25 cellular contexts compared by ENCODE assay signal in the genomic region with DNA sequence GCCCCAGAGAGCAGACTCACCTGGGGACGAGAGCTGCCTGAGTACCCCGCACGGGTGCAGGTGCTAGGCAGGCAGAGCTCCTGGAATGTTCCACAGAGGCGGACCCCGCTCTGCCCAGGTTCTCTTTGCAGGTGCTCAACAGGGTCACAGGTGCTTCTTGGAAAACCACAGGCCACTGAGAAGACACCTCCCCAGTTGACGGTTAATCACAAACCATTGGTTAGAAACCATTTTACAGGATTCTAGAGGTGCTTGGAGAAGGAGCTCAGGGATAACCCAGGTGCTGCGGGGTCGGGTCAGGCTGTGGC. TPM values are rescaled to one million over a fixed set of nuclear protein-coding genes. Genes with fewer than 3 reads are reported as not detected.
DNase-seq lines count a peak whose midpoint lies in the region; ATAC-seq, FAIRE-seq and TF ChIP-seq lines count a peak whose summit lies in the region.
"Had no signal": no experiment of that assay in that cellular context is flagged by ENCODE, and none has a peak within 500 bp of the region (broad histone marks: within the 10 kb centered on the region; RNA-seq: fewer than 3 reads in every experiment).

No MANE protein-coding gene starts in this region.

- H3K36me3 Mint-ChIP-seq in activated naive CD8-positive, alpha-beta T cell treated with anti-CD3 and anti-CD28 coated beads, Interleukin-2, amount 10 ng/mL, durations not matched to agents 7 days and 5 days = no peaks in the 10 kb centered on the region
- H3K36me3 Mint-ChIP-seq in activated naive CD8-positive, alpha-beta T cell treated with anti-CD3 and anti-CD28 coated beads for 36 hours = no peaks in the 10 kb centered on the region
- H3K36me3 Mint-ChIP-seq: CD14-positive monocyte; CD4-positive, alpha-beta memory T cell had no signal

- H3K4me3 ChIP-seq in BE2C (ENCODE audit: low read depth, low read length) (no peak overlapping the region), pancreas (no peak overlapping the region)
- H3K4me3 ChIP-seq: A549, BLaER1, GM23338 had no signal

- no peaks in the 10 kb centered on the region for H3K36me3 ChIP-seq in BE2C
- no peaks in the 10 kb centered on the region for H3K36me3 ChIP-seq in pancreas
- H3K36me3 ChIP-seq: BLaER1 had no signal

- DNase-seq in activated naive CD8-positive, alpha-beta T cell treated with anti-CD3 and anti-CD28 coated beads, Interleukin-2, amount 10 ng/mL, durations not matched to agents 7 days and 5 days = peak; percentile 13
- DNase-seq in activated naive CD8-positive, alpha-beta T cell treated with anti-CD3 and anti-CD28 coated beads for 36 hours = no peak
- DNase-seq in BE2C = peak; percentile 7
- DNase-seq in caudate nucleus (lab: John Stamatoyannopoulos, UW) = no peak
- DNase-seq in pancreas = no peak
- DNase-seq in NCI-H774 (lab: John Stamatoyannopoulos, UW) = no peak
- no peak for DNase-seq in HEK293T (ENCODE audit: extremely low spot score)
- DNase-seq: AML-193; CD4-positive, alpha-beta memory T cell; DMS153; DMS79; GDM1; HCEC 1CT; HFFc6 had no signal

- H3K9me3 ChIP-seq in BE2C = no peaks in the 10 kb centered on the region
- no peaks in the 10 kb centered on the region for H3K9me3 ChIP-seq in pancreas
- H3K9me3 ChIP-seq: A549, BLaER1 had no signal

- 91 to 94% methylated on average over 8 of the region's 8 CpGs for WGBS in pancreas, 2 donors

- ATAC-seq in activated naive CD8-positive, alpha-beta T cell treated with anti-CD3 and anti-CD28 coated beads, Interleukin-2, amount 10 ng/mL, durations not matched to agents 7 days and 5 days (ENCODE audit: low read depth) = no peak
- ATAC-seq in pancreas = no peak
- ATAC-seq: A549, GM23338 had no signal

- POLR2A ChIA-PET in activated naive CD8-positive, alpha-beta T cell treated with anti-CD3 and anti-CD28 coated beads, Interleukin-2, amount 10 ng/mL, durations not matched to agents 7 days and 5 days (lab: Charles Lee) = interaction anchor here (0.7 kb wide), 1 partner anchor 11 kb away, joined by 4 read pairs; no protein-coding TSS in a partner anchor
- POLR2A ChIA-PET in HEK293T (lab: Yijun Ruan, JAX) = no interaction called here

- no peak overlapping the region for H3K27ac Mint-ChIP-seq in activated naive CD8-positive, alpha-beta T cell treated with anti-CD3 and anti-CD28 coated beads, Interleukin-2, amount 10 ng/mL, durations not matched to agents 7 days and 5 days
- no peak overlapping the region for H3K27ac Mint-ChIP-seq in activated naive CD8-positive, alpha-beta T cell treated with anti-CD3 and anti-CD28 coated beads for 36 hours
- H3K27ac Mint-ChIP-seq: CD14-positive monocyte; CD4-positive, alpha-beta memory T cell; GM23338; HFFc6 had no signal

- peaks cover 10% of the 10 kb centered on the region for H3K4me1 ChIP-seq in BE2C
- peaks cover 63 to 68% (median 66%) of the 10 kb centered on the region in 3 donors for H3K4me1 ChIP-seq in pancreas
- H3K4me1 ChIP-seq: A549 had no signal

- FAIRE-seq in pancreas (lab: Jason Lieb, UNC) = no peak
- FAIRE-seq: A549, GM12892, GM18507, H54 had no signal

- CTCF ChIA-PET in HEK293T (lab: Yijun Ruan, JAX) = interaction anchor here (0.7 kb wide), 2 partner anchors 10 to 74 kb away, joined by 3 read pairs; no protein-coding TSS in a partner anchor

- peaks cover 4% of the 10 kb centered on the region for H3K27me3 Mint-ChIP-seq in activated naive CD8-positive, alpha-beta T cell treated with anti-CD3 and anti-CD28 coated beads, Interleukin-2, amount 10 ng/mL, durations not matched to agents 7 days and 5 days
- H3K27me3 Mint-ChIP-seq in activated naive CD8-positive, alpha-beta T cell treated with anti-CD3 and anti-CD28 coated beads for 36 hours = no peaks in the 10 kb centered on the region

- TF ChIP-seq CTCF in BE2C (IDR thresholded peaks at IDR 0.05; ENCODE audit: low read depth, low read length) (no peak), pancreas (IDR thresholded peaks at IDR 0.05) (no peak)

- no peak overlapping the region for H3K4me3 Mint-ChIP-seq in activated naive CD8-positive, alpha-beta T cell treated with anti-CD3 and anti-CD28 coated beads, Interleukin-2, amount 10 ng/mL, durations not matched to agents 7 days and 5 days
- no peak overlapping the region for H3K4me3 Mint-ChIP-seq in activated naive CD8-positive, alpha-beta T cell treated with anti-CD3 and anti-CD28 coated beads for 36 hours
- H3K4me3 Mint-ChIP-seq: CD14-positive monocyte; CD4-positive, alpha-beta memory T cell; GM23338; HFFc6 had no signal

- no peaks in the 10 kb centered on the region for H3K9me3 Mint-ChIP-seq in activated naive CD8-positive, alpha-beta T cell treated with anti-CD3 and anti-CD28 coated beads, Interleukin-2, amount 10 ng/mL, durations not matched to agents 7 days and 5 days
- no peaks in the 10 kb centered on the region for H3K9me3 Mint-ChIP-seq in activated naive CD8-positive, alpha-beta T cell treated with anti-CD3 and anti-CD28 coated beads for 36 hours
- H3K9me3 Mint-ChIP-seq: CD14-positive monocyte, GM23338, HFFc6 had no signal

- no peaks in the 10 kb centered on the region for H3K27me3 ChIP-seq in BE2C
- H3K27me3 ChIP-seq in pancreas = no peaks in the 10 kb centered on the region

- H3K27ac ChIP-seq in caudate nucleus (ENCODE audit: low read depth, low read length) (peak overlapping the region; percentile 80), pancreas (peak overlapping the region; percentile 82 to 87 (median 84))
- H3K27ac ChIP-seq: 22Rv1, A549, BLaER1, HL-60 had no signal

- intact Hi-C loops in pancreas (cut with DNase I) = no loop called here

- H3K4me1 Mint-ChIP-seq in activated naive CD8-positive, alpha-beta T cell treated with anti-CD3 and anti-CD28 coated beads, Interleukin-2, amount 10 ng/mL, durations not matched to agents 7 days and 5 days = no peaks in the 10 kb centered on the region
- no peaks in the 10 kb centered on the region for H3K4me1 Mint-ChIP-seq in activated naive CD8-positive, alpha-beta T cell treated with anti-CD3 and anti-CD28 coated beads for 36 hours
- H3K4me1 Mint-ChIP-seq: CD14-positive monocyte; CD4-positive, alpha-beta memory T cell; GM23338 had no signal

TF ChIP-seq in HEK293T, 16 proteins besides CTCF, POLR2A, EP300 and RAD21:
- TF ChIP-seq LEF1 (IDR thresholded peaks at IDR 0.05; ENCODE audit: borderline replicate concordance) = no peak
- TF ChIP-seq FOXM1 (IDR thresholded peaks at IDR 0.05; ENCODE audit: borderline replicate concordance) = no peak
- TF ChIP-seq SP1 (IDR thresholded peaks at IDR 0.05) = no peak
- no peak for TF ChIP-seq L3MBTL2 (conservative IDR thresholded peaks at IDR 0.05)
- TF ChIP-seq CTBP1 (IDR thresholded peaks at IDR 0.05; ENCODE audit: borderline replicate concordance) = no peak
- TF ChIP-seq HDGF (IDR thresholded peaks at IDR 0.05; ENCODE audit: borderline replicate concordance) = no peak
- TF ChIP-seq ZNF384 (IDR thresholded peaks at IDR 0.05) = no peak
- TF ChIP-seq BHLHE40 (IDR thresholded peaks at IDR 0.05; ENCODE audit: borderline replicate concordance) = no peak
- TF ChIP-seq ELF4 (IDR thresholded peaks at IDR 0.05) = no peak
- TF ChIP-seq TARDBP (IDR thresholded peaks at IDR 0.05) = no peak
- no peak for TF ChIP-seq FOXA1 (IDR thresholded peaks at IDR 0.05)
- no peak for TF ChIP-seq ARNT (IDR thresholded peaks at IDR 0.05)

RNA-seq across cellular contexts. Expression of a gene that starts 17.3 kb away (rescaled TPM):
- not detected for total RNA-seq in activated naive CD8-positive, alpha-beta T cell treated with anti-CD3 and anti-CD28 coated beads, Interleukin-2, amount 10 ng/mL, durations not matched to agents 7 days and 5 days
- not detected for total RNA-seq in activated naive CD8-positive, alpha-beta T cell treated with anti-CD3 and anti-CD28 coated beads for 36 hours
- 1.3 TPM for polyA plus RNA-seq in BE2C (2012; ENCODE audit: insufficient read depth, insufficient read length, low read depth)
- total RNA-seq in pancreas = under 1 TPM; 0.08 to 0.37 (median 0.23) TPM
- 1 to 10 TPM; 1.1 to 3.9 TPM for polyA plus RNA-seq in pancreas
- total RNA-seq: CD4-positive, alpha-beta memory T cell; Daoy; GM23338; HFFc6; HT1080 had no signal
- polyA plus RNA-seq: CD14-positive monocyte; CD4-positive, alpha-beta memory T cell; GM23338 had no signal

RNA-seq across cellular contexts. Expression of a gene that starts 41.1 kb away (rescaled TPM):
- total RNA-seq in activated naive CD8-positive, alpha-beta T cell treated with anti-CD3 and anti-CD28 coated beads, Interleukin-2, amount 10 ng/mL, durations not matched to agents 7 days and 5 days = not detected
- not detected for total RNA-seq in activated naive CD8-positive, alpha-beta T cell treated with anti-CD3 and anti-CD28 coated beads for 36 hours
- not detected for polyA plus RNA-seq in BE2C (2012; ENCODE audit: insufficient read depth, insufficient read length, low read depth)
- not detected for total RNA-seq in pancreas
- polyA plus RNA-seq in pancreas = under 1 TPM in 1 of 2 donors, not detected in 1; 0.14 TPM
- total RNA-seq: CD4-positive, alpha-beta memory T cell; Daoy; GM23338; HFFc6; HT1080 had no signal
- polyA plus RNA-seq: A549; CD14-positive monocyte; CD4-positive, alpha-beta memory T cell; GM23338 had no signal

Comparison
In these comparisons a context has a peak if more than half of its experiments do, and no peak if none do; other contexts are left out.
1. DNase-seq: peak in activated naive CD8-positive, alpha-beta T cell treated with anti-CD3 and anti-CD28 coated beads, Interleukin-2, amount 10 ng/mL, durations not matched to agents 7 days and 5 days (single experiment) and BE2C (single experiment); none in activated naive CD8-positive, alpha-beta T cell treated with anti-CD3 and anti-CD28 coated beads for 36 hours (single experiment), caudate nucleus (0 of 61), pancreas (0 of 6), NCI-H774 (single experiment) and HEK293T (single experiment).